ENCODE assay signal across 25 cellular contexts in genomic region chr22:32023251-32023827, GRCh38. TPM values are rescaled to one million over a fixed set of nuclear protein-coding genes. Genes with fewer than 3 reads are reported as not detected.
DNase-seq lines count a peak whose midpoint lies in the region; ATAC-seq and TF ChIP-seq lines count a peak whose summit lies in the region.
"Had no signal": no experiment of that assay in that cellular context is flagged by ENCODE, and none has a peak within 500 bp of the region (broad histone marks: within the 10 kb centered on the region; RNA-seq: fewer than 3 reads in every experiment).

No MANE protein-coding gene starts in this region.

- H3K27ac ChIP-seq in RWPE2 (ENCODE audit: poor library complexity, severe bottlenecking) (no peak overlapping the region), foreskin keratinocyte (peak overlapping the region; percentile 74), left ventricle myocardium inferior (replicated peaks) (no peak overlapping the region)
- H3K27ac ChIP-seq: BLaER1, SJCRH30 had no signal

- no peaks in the 10 kb centered on the region for H3K36me3 ChIP-seq in RWPE2 (ENCODE audit: low read depth)
- no peaks in the 10 kb centered on the region for H3K36me3 ChIP-seq in mucosa of descending colon (ENCODE audit: low read depth)
- no peaks in the 10 kb centered on the region for H3K36me3 ChIP-seq in left ventricle myocardium inferior
- H3K36me3 ChIP-seq: BLaER1, HAP-1, SJCRH30 had no signal

- H3K9me3 ChIP-seq in RWPE2 (ENCODE audit: severe bottlenecking) (no peaks in the 10 kb centered on the region), mucosa of descending colon (no peaks in the 10 kb centered on the region), left ventricle myocardium inferior (replicated peaks) (peaks cover 4% of the 10 kb centered on the region)
- H3K9me3 ChIP-seq: BLaER1, HAP-1, SJCRH30 had no signal

- H3K4me1 ChIP-seq in RWPE2 (ENCODE audit: insufficient read depth, poor library complexity, severe bottlenecking) (peaks cover 25% of the 10 kb centered on the region), foreskin keratinocyte (peaks cover 38% of the 10 kb centered on the region), mucosa of descending colon (ENCODE audit: low read depth) (no peaks in the 10 kb centered on the region), left ventricle myocardium inferior (no peaks in the 10 kb centered on the region)
- H3K4me1 ChIP-seq: BLaER1, HAP-1, SJCRH30 had no signal

- ATAC-seq in RWPE2 (ENCODE audit: low read depth) (peak; percentile 52), foreskin keratinocyte (peak; percentile 36), mucosa of descending colon (peak; percentile 64)
- ATAC-seq: Right ventricle myocardium inferior, SK-N-SH treated with all-trans-retinoic acid at 6 μM for 48 hours had no signal

- peak; percentile 36 for DNase-seq in HPDE6-E6E7 (ENCODE audit: extremely low spot score)
- DNase-seq in RWPE2 (ENCODE audit: low spot score) = no peak
- DNase-seq in foreskin keratinocyte = peak in 1 of 2 donors; percentile 62
- DNase-seq in mucosa of descending colon = no peak
- no peak for DNase-seq in immature natural killer cell
- no peak for DNase-seq in Ammon's horn (ENCODE audit: low spot score)
- no peak for DNase-seq in left ventricle myocardium inferior
- DNase-seq: CD4-positive, CD25-positive, alpha-beta regulatory T cell; DMS153; DND-41; GOT3; MV-4-11; NCI-H1105 treated with DMSO at 0.1 percent for 48 hours; NCI-H1694; NCI-H2029 treated with DMSO at 0.1 percent for 48 hours; NCI-H446 treated with DMSO at 0.1 percent for 48 hours; NCI-H526; NCI-H82; SJCRH30 had no signal

- H3K9me3 Mint-ChIP-seq in immature natural killer cell = peaks cover 0 to 2% (median 0%) of the 10 kb centered on the region in 6 donors

- H3K36me3 Mint-ChIP-seq in immature natural killer cell = no peaks in the 10 kb centered on the region
- H3K36me3 Mint-ChIP-seq: CD4-positive, CD25-positive, alpha-beta regulatory T cell; IgD-negative memory B cell had no signal

- TF ChIP-seq CTCF in RWPE2 (IDR thresholded peaks at IDR 0.05; ENCODE audit: poor library complexity, severe bottlenecking) = no peak
- TF ChIP-seq CTCF in foreskin keratinocyte (conservative IDR thresholded peaks at IDR 0.05) = no peak
- no peak for TF ChIP-seq CTCF in mucosa of descending colon (IDR thresholded peaks at IDR 0.05)
- TF ChIP-seq CTCF in left ventricle myocardium inferior (IDR thresholded peaks at IDR 0.05; ENCODE audit: borderline replicate concordance) = no peak

- H3K27me3 ChIP-seq in RWPE2 (ENCODE audit: insufficient read depth, poor library complexity, severe bottlenecking) (no peaks in the 10 kb centered on the region), foreskin keratinocyte (peaks cover 6% of the 10 kb centered on the region), left ventricle myocardium inferior (ENCODE audit: low read depth) (peaks cover 6% of the 10 kb centered on the region)
- H3K27me3 ChIP-seq: BLaER1, SJCRH30 had no signal

- peaks cover 0 to 9% (median 6%) of the 10 kb centered on the region in 3 donors for H3K27me3 Mint-ChIP-seq in immature natural killer cell (ENCODE audit: low read depth in 3 of 3)

- H3K4me3 Mint-ChIP-seq in immature natural killer cell = no peak overlapping the region
- H3K4me3 Mint-ChIP-seq: CD4-positive, CD25-positive, alpha-beta regulatory T cell; IgD-negative memory B cell had no signal

- no peak overlapping the region for H3K4me3 ChIP-seq in RWPE2 (ENCODE audit: severe bottlenecking)
- no peak overlapping the region for H3K4me3 ChIP-seq in mucosa of descending colon
- no peak overlapping the region for H3K4me3 ChIP-seq in left ventricle myocardium inferior
- H3K4me3 ChIP-seq: BLaER1, HAP-1, SJCRH30 had no signal

- no peaks in the 10 kb centered on the region for H3K4me1 Mint-ChIP-seq in immature natural killer cell
- H3K4me1 Mint-ChIP-seq: CD4-positive, CD25-positive, alpha-beta regulatory T cell; IgD-negative memory B cell had no signal

- no peak overlapping the region for H3K27ac Mint-ChIP-seq in immature natural killer cell
- H3K27ac Mint-ChIP-seq: CD4-positive, CD25-positive, alpha-beta regulatory T cell; IgD-negative memory B cell had no signal

- intact Hi-C loops in mucosa of descending colon (cut with DNase I, micrococcal nuclease) = no loop called here
- intact Hi-C loops in left ventricle myocardium inferior (cut with micrococcal nuclease) = no loop called here

RNA-seq across cellular contexts. Expression of gene SLC5A1, which starts 19.7 kb away (rescaled TPM):
- 0.10 TPM in 1 of 2 replicates, not detected in the other for total RNA-seq in foreskin keratinocyte
- 0.06 TPM in 1 of 2 replicates, not detected in the other for polyA plus RNA-seq in foreskin keratinocyte
- 100 to 1,000 TPM in 1 of 3 donors, 10 to 100 TPM in 2; 25.8 to 105 (median 27.9) TPM for total RNA-seq in mucosa of descending colon
- polyA plus RNA-seq in immature natural killer cell = not detected
- total RNA-seq in left ventricle myocardium inferior = 201 TPM
- total RNA-seq: A172; CD4-positive, CD25-positive, alpha-beta regulatory T cell; SJCRH30 had no signal
- polyA plus RNA-seq: CD4-positive, CD25-positive, alpha-beta regulatory T cell; IgD-negative memory B cell had no signal

Comparison
In these comparisons a context has a peak if more than half of its experiments do, and no peak if none do; other contexts are left out.
1. RNA of gene SLC5A1, which starts 19.7 kb away (total RNA-seq): 201 TPM in left ventricle myocardium inferior (single experiment) and 25.8 to 105 TPM in mucosa of descending colon; 0.10 TPM in foreskin keratinocyte; every median in the first group is over 10 times any median in the second.
2. Peak in every context shown above with its lines, with median percentiles within 50 percentile points of each other: ATAC-seq.